ENCODE assay signal across 10 cellular contexts in genomic region chr18:35513181-35513932, GRCh38. TPM values are rescaled to one million over a fixed set of nuclear protein-coding genes. Genes with fewer than 3 reads are reported as not detected.
DNase-seq lines count a peak whose midpoint lies in the region; ATAC-seq, FAIRE-seq and TF ChIP-seq lines count a peak whose summit lies in the region.
"Had no signal": no experiment of that assay in that cellular context is flagged by ENCODE, and none has a peak within 500 bp of the region (broad histone marks: within the 10 kb centered on the region; RNA-seq: fewer than 3 reads in every experiment).

No MANE protein-coding gene starts in this region.

- peak; percentile 84 for ATAC-seq in left lung
- ATAC-seq in HG03342 (IDR thresholded peaks at IDR 0.05; ENCODE audit: unreplicated experiment): no peak

- no peak overlapping the region for H2AK5ac ChIP-seq in neuronal stem cell (ENCODE audit: low read depth, low read length)

- no peak for TF ChIP-seq CTCF in colonic mucosa (IDR thresholded peaks at IDR 0.05)
- TF ChIP-seq CTCF in left lung (IDR thresholded peaks at IDR 0.05): no peak
- no peak for TF ChIP-seq CTCF in transverse colon (IDR thresholded peaks at IDR 0.05)

- H3K79me1 ChIP-seq in neuronal stem cell (ENCODE audit: low read depth, low read length): no peaks in the 10 kb centered on the region

- no peak overlapping the region for H4K91ac ChIP-seq in neuronal stem cell (ENCODE audit: low read depth, low read length, poor library complexity)

- in situ Hi-C loops in transverse colon (cut with MboI; ENCODE audit: low pct_ligation_motif_present in 1 of 4, low pct_unique_long_range_greater_than_20kb in 1 of 4, low sequenced_read_pairs in 3 of 4): no loop called here

- H2BK120ac ChIP-seq in neuronal stem cell (ENCODE audit: low read depth, low read length): no peak overlapping the region

- H3K9me3 ChIP-seq in HUES6 (ENCODE audit: control insufficient read depth, insufficient read depth, low read depth, low read length): no peaks in the 10 kb centered on the region
- H3K9me3 ChIP-seq in colonic mucosa: no peaks in the 10 kb centered on the region
- H3K9me3 ChIP-seq in left lung: no peaks in the 10 kb centered on the region
- H3K9me3 ChIP-seq in transverse colon: no peaks in the 10 kb centered on the region
- no peaks in the 10 kb centered on the region for H3K9me3 ChIP-seq in neuronal stem cell (replicated peaks in 1 of 2; ENCODE audit: control insufficient read depth in 2 of 2, insufficient read depth in 1 of 2, low read depth in 1 of 2, low read length in 2 of 2)

- H3K4me3 ChIP-seq in HUES6 (ENCODE audit: low read depth, low read length) (no peak overlapping the region), colonic mucosa (no peak overlapping the region), left lung (no peak overlapping the region), transverse colon (no peak overlapping the region), neuronal stem cell (ENCODE audit: low read length in 2 of 2) (no peak overlapping the region)
- H3K4me3 ChIP-seq: SK-N-MC had no signal

- FAIRE-seq in GM12891 (lab: Jason Lieb, UNC): no peak

- TF ChIP-seq POLR2A in transverse colon (IDR thresholded peaks at IDR 0.05) (no peak), GM12891 (IDR thresholded peaks at IDR 0.05; ENCODE audit: low read depth, low read length) (no peak)

- peak overlapping the region; percentile 55; the same call in 1 of the 2 replicates for H3K27ac ChIP-seq in HUES6 (ENCODE audit: low read depth, low read length)
- H3K27ac ChIP-seq in colonic mucosa: no peak overlapping the region
- H3K27ac ChIP-seq in left lung: peak overlapping the region; percentile 38 to 39
- no peak overlapping the region for H3K27ac ChIP-seq in transverse colon
- H3K27ac ChIP-seq in neuronal stem cell (replicated peaks; ENCODE audit: low read length): no peak overlapping the region
- H3K27ac ChIP-seq: SK-N-MC had no signal

- H3K23ac ChIP-seq in neuronal stem cell (ENCODE audit: low read depth, low read length, poor library complexity): no peak overlapping the region

- no peak overlapping the region for H3K14ac ChIP-seq in neuronal stem cell (ENCODE audit: low read length)

- peak overlapping the region; percentile 21 for H3K9ac ChIP-seq in HUES6 (ENCODE audit: low read length)
- H3K9ac ChIP-seq in colonic mucosa (ENCODE audit: low read depth in 2 of 2, low read length in 2 of 2): no peak overlapping the region
- no peak overlapping the region for H3K9ac ChIP-seq in neuronal stem cell (ENCODE audit: low read depth, low read length, poor library complexity)

- no peak overlapping the region for H3K18ac ChIP-seq in neuronal stem cell (ENCODE audit: low read length)

- no peak overlapping the region for H2BK5ac ChIP-seq in neuronal stem cell (ENCODE audit: low read length)

- no peak overlapping the region for H2BK12ac ChIP-seq in neuronal stem cell (ENCODE audit: low read length)

- no peak overlapping the region for H2BK15ac ChIP-seq in neuronal stem cell (ENCODE audit: low read length)

- peak; percentile 21 for DNase-seq in colonic mucosa
- peak in 1 of 2 donors; percentile 46 for DNase-seq in left lung
- DNase-seq in transverse colon: peak; percentile 20
- DNase-seq in GM12891 (ENCODE audit: insufficient read length, low spot score): no peak
- no peak for DNase-seq in activated naive CD4-positive, alpha-beta T cell (lab: John Stamatoyannopoulos, UW)
- DNase-seq in neuronal stem cell (ENCODE audit: low spot score): no peak
- DNase-seq: activated effector memory CD4-positive, alpha-beta T cell treated with Interleukin-2 at 50 U/mL for 16 hours had no signal

- H3K4me1 ChIP-seq in HUES6 (ENCODE audit: control insufficient read depth, insufficient read depth, low read length): peaks cover 36% of the 10 kb centered on the region
- no peaks in the 10 kb centered on the region for H3K4me1 ChIP-seq in colonic mucosa
- no peaks in the 10 kb centered on the region for H3K4me1 ChIP-seq in left lung
- H3K4me1 ChIP-seq in transverse colon: peaks cover 0 to 3% (median 0%) of the 10 kb centered on the region in 4 donors
- H3K4me1 ChIP-seq in neuronal stem cell (ENCODE audit: control insufficient read depth in 2 of 2, insufficient read depth in 1 of 2, low read depth in 1 of 2, low read length in 2 of 2): peaks cover 15 to 25% of the 10 kb centered on the region in 2 donors

- no peak overlapping the region for H3K4ac ChIP-seq in neuronal stem cell (ENCODE audit: low read length)

- no peak overlapping the region for H3K4me2 ChIP-seq in neuronal stem cell (ENCODE audit: insufficient read depth, low read length, poor library complexity, severe bottlenecking)

- TF ChIP-seq EP300 in transverse colon (IDR thresholded peaks at IDR 0.05; ENCODE audit: low read depth): no peak

- H3K36me3 ChIP-seq in HUES6 (ENCODE audit: control insufficient read depth, insufficient read depth, low read length) (no peaks in the 10 kb centered on the region), colonic mucosa (no peaks in the 10 kb centered on the region), left lung (no peaks in the 10 kb centered on the region), transverse colon (no peaks in the 10 kb centered on the region), neuronal stem cell (replicated peaks in 1 of 2; ENCODE audit: control insufficient read depth in 2 of 2, insufficient read depth in 2 of 2, low read length in 2 of 2) (no peaks in the 10 kb centered on the region)

- no peak overlapping the region for H4K8ac ChIP-seq in neuronal stem cell (ENCODE audit: low read depth, low read length)

- WGBS in transverse colon (ENCODE audit: low coverage in 1 of 2), 2 donors: 28 to 59% methylated on average over 3 to 7 of the region's 7 CpGs
- WGBS in neuronal stem cell (ENCODE audit: extremely low coverage in 2 of 2, insufficient read length in 2 of 2, insufficient replicate concordance in 1 of 2), 2 donors: no CpG with 5 or more reads among the region's 7 CpGs

- intact Hi-C loops in colonic mucosa (cut with DNase I): loop anchor here (5.0 kb wide), 1 partner anchor 106 kb away; no protein-coding TSS in a partner anchor
- intact Hi-C loops in left lung (cut with DNase I): no loop called here
- intact Hi-C loops in transverse colon (cut with DNase I; ENCODE audit: low total_unique reads): no loop called here

- no peaks in the 10 kb centered on the region for H3K27me3 ChIP-seq in HUES6 (ENCODE audit: control insufficient read depth, insufficient read depth, low read length)
- H3K27me3 ChIP-seq in colonic mucosa: no peaks in the 10 kb centered on the region
- no peaks in the 10 kb centered on the region for H3K27me3 ChIP-seq in left lung
- no peaks in the 10 kb centered on the region for H3K27me3 ChIP-seq in transverse colon
- H3K27me3 ChIP-seq in neuronal stem cell (ENCODE audit: control insufficient read depth in 3 of 3, insufficient read depth in 3 of 3, low read depth in 1 of 3, low read length in 3 of 3): peaks cover 0 to 3% (median 0%) of the 10 kb centered on the region in 3 experiments

- no peak overlapping the region for H2AFZ ChIP-seq in neuronal stem cell (ENCODE audit: low read length)

TF ChIP-seq in GM12891, 5 proteins besides CTCF, POLR2A, EP300 and RAD21:
- TF ChIP-seq POU2F2 (IDR thresholded peaks at IDR 0.05; ENCODE audit: low read depth, low read length) (no peak), PAX5 (IDR thresholded peaks at IDR 0.05; ENCODE audit: insufficient read depth, low read length, severe bottlenecking) (no peak), POLR2AphosphoS5 (IDR thresholded peaks at IDR 0.05; ENCODE audit: low read depth, low read length) (no peak), TAF1 (IDR thresholded peaks at IDR 0.05; ENCODE audit: low read depth, low read length) (no peak), SPI1 (IDR thresholded peaks at IDR 0.05; ENCODE audit: low read depth, low read length) (no peak)

RNA-seq across cellular contexts. Expression of gene INO80C, which starts 15.6 kb away (rescaled TPM):
- total RNA-seq in colonic mucosa (10 to 100 TPM; 31.0 to 32.1 TPM), left lung (10 to 100 TPM; 27.0 to 28.0 TPM), transverse colon (100 to 1,000 TPM in 1 of 4 donors, 10 to 100 TPM in 3; 10.2 to 277 (median 18.0) TPM)
- polyA plus RNA-seq in GM12891 (2012; ENCODE audit: low read depth, missing spikeins): 22.4 TPM
- polyA plus RNA-seq in neuronal stem cell (2013, experiment 1 of 2): 29.9 TPM
- 29.5 TPM for polyA plus RNA-seq in neuronal stem cell (2013, experiment 2 of 2)

Comparison
In these comparisons a context has a peak if more than half of its experiments do, and no peak if none do; other contexts are left out.
1. H3K27ac ChIP-seq: peak in HUES6 (single experiment) and left lung (2 of 2); none in colonic mucosa (single experiment), transverse colon (0 of 4) and neuronal stem cell (single experiment).
2. DNase-seq: peak in colonic mucosa (single experiment) and transverse colon (single experiment); none in GM12891 (single experiment), activated naive CD4-positive, alpha-beta T cell (0 of 4) and neuronal stem cell (single experiment).